ENCODE assay signal across 19 cellular contexts in the genomic region with DNA sequence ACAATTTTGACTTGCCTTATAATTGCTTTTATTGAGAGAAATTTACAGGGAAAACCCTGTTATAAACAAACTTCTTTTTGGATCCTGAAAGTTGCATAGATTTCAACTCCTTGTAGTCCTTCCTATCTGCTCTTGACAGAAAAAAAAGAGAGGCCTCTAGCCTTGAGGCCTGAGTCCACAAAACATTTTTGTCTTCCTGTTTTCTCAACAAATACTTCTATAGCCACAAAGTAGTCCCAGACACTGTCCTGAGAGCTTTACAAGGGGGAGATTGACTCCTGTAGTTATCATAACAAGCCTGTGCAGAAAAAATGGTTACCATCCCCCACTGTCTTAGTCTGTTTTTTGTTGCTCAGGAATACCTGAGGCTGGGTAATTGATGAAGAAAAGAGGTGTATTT. TPM values are rescaled to one million over a fixed set of nuclear protein-coding genes. Genes with fewer than 3 reads are reported as not detected.
"Had no signal": no experiment of that assay in that cellular context is flagged by ENCODE, and none has a peak within 500 bp of the region (broad histone marks: within the 10 kb centered on the region; RNA-seq: fewer than 3 reads in every experiment).

No MANE protein-coding gene starts in this region.

- H3K36me3 Mint-ChIP-seq: activated naive CD4-positive, alpha-beta T cell treated with anti-CD3 and anti-CD28 coated beads, Interleukin-2, amount 10 ng/mL, durations not matched to agents 7 days and 5 days; naive B cell had no signal

- H3K27ac ChIP-seq: gastrocnemius medialis, parathyroid adenoma, suprapubic skin, WERI-Rb-1 had no signal

- H3K9me3 Mint-ChIP-seq: brain; dendritic cell treated with granulocyte-macrophage colony-stimulating factor and Interleukin-4, amounts not matched to agents 40 ng/mL and 50 ng/mL, for 4 days; stimulated activated naive CD8-positive, alpha-beta T cell treated with anti-CD3 and anti-CD28 coated beads, Interleukin-15, Interleukin-2, amounts not matched to agents 100 ng/mL and 50 ng/mL, for 24 hours; type B pancreatic cell had no signal

- DNase-seq: activated CD4-positive, alpha-beta T cell treated with anti-CD3 and anti-CD28 coated beads, Interleukin-2, amount 50 U/mL, for 48 hours; activated naive CD4-positive, alpha-beta T cell treated with anti-CD3 and anti-CD28 coated beads, Interleukin-2, amount 10 ng/mL, durations not matched to agents 7 days and 5 days; effector memory CD8-positive, alpha-beta T cell; gastrocnemius medialis; heart left ventricle; naive B cell; retina; stimulated activated CD4-positive, alpha-beta T cell treated with anti-CD3 and anti-CD28 coated beads, Interleukin-4, amount 100 ng/mL, for 4 hours; stimulated activated CD8-positive, alpha-beta memory T cell treated with anti-CD3 and anti-CD28 coated beads, Interleukin-4, amount 100 ng/mL, for 48 hours; T-helper 17 cell; WERI-Rb-1 had no signal

- H3K4me1 ChIP-seq: gastrocnemius medialis, parathyroid adenoma, suprapubic skin had no signal

- H3K4me3 ChIP-seq: gastrocnemius medialis, heart left ventricle, suprapubic skin had no signal

- H3K4me3 Mint-ChIP-seq: activated naive CD4-positive, alpha-beta T cell treated with anti-CD3 and anti-CD28 coated beads, Interleukin-2, amount 10 ng/mL, durations not matched to agents 7 days and 5 days; brain; dendritic cell treated with granulocyte-macrophage colony-stimulating factor and Interleukin-4, amounts not matched to agents 40 ng/mL and 50 ng/mL, for 4 days; effector memory CD8-positive, alpha-beta T cell; naive B cell; stimulated activated naive CD8-positive, alpha-beta T cell treated with anti-CD3 and anti-CD28 coated beads, Interleukin-15, Interleukin-2, amounts not matched to agents 100 ng/mL and 50 ng/mL, for 24 hours; T-helper 17 cell; type B pancreatic cell had no signal

- H3K27ac Mint-ChIP-seq: activated naive CD4-positive, alpha-beta T cell treated with anti-CD3 and anti-CD28 coated beads, Interleukin-2, amount 10 ng/mL, durations not matched to agents 7 days and 5 days; brain; dendritic cell treated with granulocyte-macrophage colony-stimulating factor and Interleukin-4, amounts not matched to agents 40 ng/mL and 50 ng/mL, for 4 days; effector memory CD8-positive, alpha-beta T cell; stimulated activated naive CD8-positive, alpha-beta T cell treated with anti-CD3 and anti-CD28 coated beads, Interleukin-15, Interleukin-2, amounts not matched to agents 100 ng/mL and 50 ng/mL, for 24 hours; T-helper 17 cell; type B pancreatic cell had no signal

- H3K4me1 Mint-ChIP-seq: activated naive CD4-positive, alpha-beta T cell treated with anti-CD3 and anti-CD28 coated beads, Interleukin-2, amount 10 ng/mL, durations not matched to agents 7 days and 5 days; brain; naive B cell; T-helper 17 cell had no signal

- H2AFZ ChIP-seq: parathyroid adenoma had no signal

- H3K36me3 ChIP-seq: gastrocnemius medialis, heart left ventricle, suprapubic skin, WERI-Rb-1 had no signal

- ATAC-seq: effector memory CD8-positive, alpha-beta T cell; gastrocnemius medialis; heart left ventricle; left lobe of liver; T-helper 17 cell had no signal

- H3K27me3 ChIP-seq: gastrocnemius medialis, heart left ventricle, suprapubic skin had no signal

- H3K79me2 ChIP-seq: parathyroid adenoma had no signal

- H3K27me3 Mint-ChIP-seq: activated naive CD4-positive, alpha-beta T cell treated with anti-CD3 and anti-CD28 coated beads, Interleukin-2, amount 10 ng/mL, durations not matched to agents 7 days and 5 days; brain; dendritic cell treated with granulocyte-macrophage colony-stimulating factor and Interleukin-4, amounts not matched to agents 40 ng/mL and 50 ng/mL, for 4 days; effector memory CD8-positive, alpha-beta T cell; naive B cell; stimulated activated naive CD8-positive, alpha-beta T cell treated with anti-CD3 and anti-CD28 coated beads, Interleukin-15, Interleukin-2, amounts not matched to agents 100 ng/mL and 50 ng/mL, for 24 hours; T-helper 17 cell; type B pancreatic cell had no signal

- H3K9me3 ChIP-seq: gastrocnemius medialis, heart left ventricle, suprapubic skin had no signal

RNA-seq across cellular contexts. Expression of gene PCDH7, which starts 35.1 kb away (rescaled TPM):
- total RNA-seq: mononuclear cell, T-helper 17 cell had no signal
